ENCODE assay signal across 6 cellular contexts in the genomic region with DNA sequence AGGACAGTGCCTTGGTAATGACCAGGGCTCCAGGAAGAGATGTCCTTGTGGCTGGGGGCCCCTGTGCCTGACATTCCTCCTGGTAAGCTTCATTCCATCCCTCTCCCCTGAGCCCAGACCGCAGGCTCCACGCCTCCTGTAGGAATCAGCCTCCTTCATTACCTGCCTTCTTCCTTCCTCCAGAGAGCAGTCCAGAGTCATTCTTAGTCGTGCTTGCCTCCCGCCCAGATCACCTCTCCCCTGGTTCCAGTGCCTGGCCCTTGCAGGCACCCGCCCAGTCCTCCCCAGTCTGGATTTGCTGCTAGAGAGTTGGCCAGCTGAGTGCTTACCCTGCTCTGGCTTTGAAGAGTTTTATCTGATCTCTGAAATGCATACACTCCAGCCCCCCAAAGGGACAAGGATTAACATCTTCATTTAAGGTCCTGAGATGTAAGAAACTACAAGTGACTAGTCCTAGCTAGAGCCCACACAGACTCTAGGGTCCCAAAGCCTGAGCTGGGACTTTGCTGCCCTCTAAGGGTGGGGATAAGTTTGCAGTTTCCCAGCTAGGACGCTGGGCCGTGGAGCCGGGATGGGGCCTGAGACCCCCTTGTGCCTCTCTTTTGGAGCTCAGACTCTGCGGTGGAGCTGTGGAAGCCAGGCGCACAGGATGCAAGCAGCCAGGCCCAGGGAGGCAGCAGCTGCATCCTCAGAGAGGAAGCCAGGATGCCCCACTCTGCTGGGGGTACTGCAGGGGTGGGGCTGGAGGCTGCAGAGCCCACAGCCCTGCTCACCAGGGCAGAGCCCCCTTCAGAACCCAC. TPM values are rescaled to one million over a fixed set of nuclear protein-coding genes. Genes with fewer than 3 reads are reported as not detected.
A peak's percentile ranks its signal among the peaks of the same experiment; 100 is the strongest.
DNase-seq lines count a peak whose midpoint lies in the region; ATAC-seq and TF ChIP-seq lines count a peak whose summit lies in the region.

No MANE protein-coding gene starts in this region.

- H3K27ac ChIP-seq in CD8-positive, alpha-beta memory T cell (ENCODE audit: low read depth, low read length), result no peak overlapping the region
- peak overlapping the region; percentile 61 for H3K27ac ChIP-seq in mesodermal cell (ENCODE audit: low read depth, low read length, severe bottlenecking)

- no peak overlapping the region for H3K4me3 ChIP-seq in CD8-positive, alpha-beta memory T cell (ENCODE audit: low read length)
- no peak overlapping the region for H3K4me3 ChIP-seq in mesodermal cell (ENCODE audit: extremely low read depth, insufficient read depth, low read length, poor library complexity, severe bottlenecking)

- peak; percentile 85 for ATAC-seq in activated naive CD4-positive, alpha-beta T cell treated with anti-CD3 and anti-CD28 coated beads, Interleukin-2, amount 50 U/mL, for 72 hours
- no peak for ATAC-seq in GM18867 (IDR thresholded peaks at IDR 0.05; ENCODE audit: unreplicated experiment)

- no peaks in the 10 kb centered on the region for H3K27me3 Mint-ChIP-seq in CD8-positive, alpha-beta memory T cell

- CTCF ChIA-PET in CD8-positive, alpha-beta memory T cell (lab: Charles Lee), result interaction anchor here (0.6 to 2.3 kb wide), 14 partner anchors 10 to 162 kb away, joined by 3 to 18 read pairs (median 4); partner anchors contain the start of genes ACP2, ARFGAP2 and MADD

- 48 to 49% methylated on average over 9 to 10 of the region's 10 CpGs for WGBS in mesodermal cell (ENCODE audit: insufficient coverage in 2 of 2), 2 experiments

- TF ChIP-seq RAD21 in Ishikawa (IDR thresholded peaks at IDR 0.05; ENCODE audit: low read depth), result peak; percentile 75

- no peaks in the 10 kb centered on the region for H3K36me3 Mint-ChIP-seq in CD8-positive, alpha-beta memory T cell
- H3K36me3 Mint-ChIP-seq in activated naive CD4-positive, alpha-beta T cell treated with anti-CD3 and anti-CD28 coated beads, Interleukin-2, amount 50 U/mL, for 72 hours, result no peaks in the 10 kb centered on the region

- POLR2A ChIA-PET in CD8-positive, alpha-beta memory T cell (lab: Charles Lee), result interaction anchor here (0.6 to 1.4 kb wide), 5 partner anchors 11 to 85 kb away, joined by 3 to 7 read pairs (median 6); partner anchors contain the start of genes ACP2 and DDB2

- H3K9me3 Mint-ChIP-seq in CD8-positive, alpha-beta memory T cell, result no peaks in the 10 kb centered on the region
- H3K9me3 Mint-ChIP-seq in activated naive CD4-positive, alpha-beta T cell treated with anti-CD3 and anti-CD28 coated beads, Interleukin-2, amount 50 U/mL, for 72 hours, result no peaks in the 10 kb centered on the region

- H3K4me1 Mint-ChIP-seq in CD8-positive, alpha-beta memory T cell, result peaks cover 0 to 9% (median 2%) of the 10 kb centered on the region in 3 donors

- TF ChIP-seq EP300 in Ishikawa (IDR thresholded peaks at IDR 0.05; ENCODE audit: borderline replicate concordance), result no peak

- H3K9me3 ChIP-seq in CD8-positive, alpha-beta memory T cell (ENCODE audit: low read length), result no peaks in the 10 kb centered on the region
- no peaks in the 10 kb centered on the region for H3K9me3 ChIP-seq in mesodermal cell (ENCODE audit: control insufficient read depth, low read length)

- H3K27ac Mint-ChIP-seq in CD8-positive, alpha-beta memory T cell, result peak overlapping the region in 3 of 8 donors; percentile 20 to 68 (median 47)
- peak overlapping the region in 1 of 2 donors; percentile 9 for H3K27ac Mint-ChIP-seq in activated naive CD4-positive, alpha-beta T cell treated with anti-CD3 and anti-CD28 coated beads, Interleukin-2, amount 50 U/mL, for 72 hours

- H3K4me3 Mint-ChIP-seq in CD8-positive, alpha-beta memory T cell, result peak overlapping the region in 1 of 7 donors; percentile 74

- peak in 3 of 5 donors; percentile 16 to 57 (median 29) for DNase-seq in CD8-positive, alpha-beta memory T cell
- peak in 1 of 2 donors; percentile 39 for DNase-seq in activated naive CD4-positive, alpha-beta T cell treated with anti-CD3 and anti-CD28 coated beads, Interleukin-2, amount 50 U/mL, for 72 hours (ENCODE audit: low spot score in 2 of 2)
- no peak for DNase-seq in central memory CD4-positive, alpha-beta T cell

- no peaks in the 10 kb centered on the region for H3K36me3 ChIP-seq in CD8-positive, alpha-beta memory T cell (ENCODE audit: insufficient read depth, low read length)
- H3K36me3 ChIP-seq in mesodermal cell (ENCODE audit: control insufficient read depth, insufficient read depth, low read length), result peaks cover 7% of the 10 kb centered on the region

- H3K4me1 ChIP-seq in CD8-positive, alpha-beta memory T cell (ENCODE audit: insufficient read depth, low read length), result peaks cover 8% of the 10 kb centered on the region
- H3K4me1 ChIP-seq in mesodermal cell (ENCODE audit: control insufficient read depth, insufficient read depth, low read length, poor library complexity, severe bottlenecking), result peaks cover 41% of the 10 kb centered on the region

- no peaks in the 10 kb centered on the region for H3K27me3 ChIP-seq in CD8-positive, alpha-beta memory T cell (ENCODE audit: insufficient read depth, low read length, poor library complexity, severe bottlenecking)

TF ChIP-seq in Ishikawa, 13 proteins besides CTCF, POLR2A, EP300 and RAD21:
- TF ChIP-seq TAF1 (IDR thresholded peaks at IDR 0.05; ENCODE audit: low read depth) (no peak), USF1 (IDR thresholded peaks at IDR 0.05) (no peak), REST (IDR thresholded peaks at IDR 0.05; ENCODE audit: low read depth) (no peak), YY1 (IDR thresholded peaks at IDR 0.05; ENCODE audit: low read depth) (no peak), TCF12 (IDR thresholded peaks at IDR 0.05; ENCODE audit: low read depth) (no peak), CREB1 (IDR thresholded peaks at IDR 0.05; ENCODE audit: low read depth) (no peak), EGR1 (IDR thresholded peaks at IDR 0.05) (no peak), FOXM1 (IDR thresholded peaks at IDR 0.05; ENCODE audit: borderline replicate concordance, low read depth) (no peak), TEAD4 (IDR thresholded peaks at IDR 0.05) (no peak), NFIC (IDR thresholded peaks at IDR 0.05) (no peak), CEBPB (IDR thresholded peaks at IDR 0.05) (no peak), ZBTB7A (IDR thresholded peaks at IDR 0.05; ENCODE audit: low read depth) (no peak)
- TF ChIP-seq, protein P1, sequence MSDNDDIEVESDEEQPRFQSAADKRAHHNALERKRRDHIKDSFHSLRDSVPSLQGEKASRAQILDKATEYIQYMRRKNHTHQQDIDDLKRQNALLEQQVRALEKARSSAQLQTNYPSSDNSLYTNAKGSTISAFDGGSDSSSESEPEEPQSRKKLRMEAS (IDR thresholded peaks at IDR 0.05), result no peak

RNA-seq across cellular contexts. Expression of gene NR1H3, which starts 1.6 kb away (rescaled TPM):
- 10 to 100 TPM in 1 of 2 experiments, 1 to 10 TPM in 1; 9.6 to 13.6 TPM for total RNA-seq in CD8-positive, alpha-beta memory T cell
- 3.7 TPM for polyA plus RNA-seq in CD8-positive, alpha-beta memory T cell
- total RNA-seq in activated naive CD4-positive, alpha-beta T cell treated with anti-CD3 and anti-CD28 coated beads, Interleukin-2, amount 50 U/mL, for 72 hours, result 10 to 100 TPM in 1 of 2 donors, 1 to 10 TPM in 1; 6.9 to 11.1 TPM
- 21.7 TPM for polyA plus RNA-seq in mesodermal cell (2013, experiment 1 of 2)
- polyA plus RNA-seq in mesodermal cell (2013, experiment 2 of 2), result 18.3 TPM

RNA-seq across cellular contexts. Expression of gene MADD, which starts 10.6 kb away (rescaled TPM):
- total RNA-seq in CD8-positive, alpha-beta memory T cell, result 10 to 100 TPM; 62.1 to 65.7 TPM
- 30.5 TPM for polyA plus RNA-seq in CD8-positive, alpha-beta memory T cell
- total RNA-seq in activated naive CD4-positive, alpha-beta T cell treated with anti-CD3 and anti-CD28 coated beads, Interleukin-2, amount 50 U/mL, for 72 hours, result 100 to 1,000 TPM in 1 of 2 donors, 10 to 100 TPM in 1; 68.9 to 140 TPM
- polyA plus RNA-seq in mesodermal cell (2013, experiment 1 of 2), result 37.0 TPM
- polyA plus RNA-seq in mesodermal cell (2013, experiment 2 of 2), result 32.4 TPM

RNA-seq across cellular contexts. Expression of gene ACP2, which starts 10.8 kb away (rescaled TPM):
- 10 to 100 TPM; 24.1 to 24.5 TPM for total RNA-seq in CD8-positive, alpha-beta memory T cell
- polyA plus RNA-seq in CD8-positive, alpha-beta memory T cell, result 14.6 TPM
- total RNA-seq in activated naive CD4-positive, alpha-beta T cell treated with anti-CD3 and anti-CD28 coated beads, Interleukin-2, amount 50 U/mL, for 72 hours, result 10 to 100 TPM in 1 of 2 donors, 1 to 10 TPM in 1; 8.0 to 12.7 TPM
- polyA plus RNA-seq in mesodermal cell (2013, experiment 1 of 2), result 29.3 TPM
- polyA plus RNA-seq in mesodermal cell (2013, experiment 2 of 2), result 26.2 TPM

RNA-seq across cellular contexts. Expression of gene DDB2, which starts 44.6 kb away (rescaled TPM):
- total RNA-seq in CD8-positive, alpha-beta memory T cell, result 100 to 1,000 TPM; 170 to 172 TPM
- 34.4 TPM for polyA plus RNA-seq in CD8-positive, alpha-beta memory T cell
- 100 to 1,000 TPM; 194 to 486 TPM for total RNA-seq in activated naive CD4-positive, alpha-beta T cell treated with anti-CD3 and anti-CD28 coated beads, Interleukin-2, amount 50 U/mL, for 72 hours
- 114 TPM for polyA plus RNA-seq in mesodermal cell (2013, experiment 1 of 2)
- 85.5 TPM for polyA plus RNA-seq in mesodermal cell (2013, experiment 2 of 2)
